8 cellular contexts compared by ENCODE assay signal in the genomic region with DNA sequence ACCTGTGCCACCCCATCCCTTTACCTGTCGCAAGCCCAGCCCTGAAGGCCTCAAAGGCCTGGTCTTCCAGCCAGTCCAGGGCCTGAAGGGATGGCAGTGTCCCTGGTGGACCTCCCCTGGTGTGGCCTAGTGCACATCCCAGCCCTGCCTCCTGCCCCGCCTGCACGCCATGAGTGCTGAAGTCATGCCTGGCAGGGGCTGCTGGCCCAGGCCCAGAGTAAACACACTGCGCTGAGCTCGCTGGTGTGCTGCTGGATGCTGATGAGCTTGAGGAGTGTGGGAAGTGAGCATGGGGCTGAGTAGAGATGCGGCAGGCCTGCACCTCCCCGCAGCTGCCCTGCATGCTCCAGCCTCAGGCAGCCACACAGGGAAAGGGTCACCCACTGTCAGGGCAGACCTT. TPM values are rescaled to one million over a fixed set of nuclear protein-coding genes. Genes with fewer than 3 reads are reported as not detected.
A peak's percentile ranks its signal among the peaks of the same experiment; 100 is the strongest.
DNase-seq lines count a peak whose midpoint lies in the region; ATAC-seq and TF ChIP-seq lines count a peak whose summit lies in the region.

No MANE protein-coding gene starts in this region.

- H3K4me1 Mint-ChIP-seq in naive thymus-derived CD4-positive, alpha-beta T cell: no peaks in the 10 kb centered on the region

- no peaks in the 10 kb centered on the region for H3K4me1 ChIP-seq in naive thymus-derived CD4-positive, alpha-beta T cell (ENCODE audit: control insufficient read depth in 2 of 2, insufficient read depth in 2 of 2, low read length in 2 of 2)

- DNase-seq in AG08396 (ENCODE audit: low spot score) (peak; percentile 91), NCI-H2029 (lab: John Stamatoyannopoulos, UW) (peak; percentile 75), coronary artery (ENCODE audit: low spot score) (peak; percentile 87), midbrain (lab: John Stamatoyannopoulos, UW) (peak; percentile 90)
- no peak for DNase-seq in naive thymus-derived CD4-positive, alpha-beta T cell

- POLR2A ChIA-PET in naive thymus-derived CD4-positive, alpha-beta T cell (lab: Charles Lee): no interaction called here

- intact Hi-C loops in naive thymus-derived CD4-positive, alpha-beta T cell (cut with micrococcal nuclease): no loop called here

- no peaks in the 10 kb centered on the region for H3K9me3 Mint-ChIP-seq in naive thymus-derived CD4-positive, alpha-beta T cell

- CTCF ChIA-PET in naive thymus-derived CD4-positive, alpha-beta T cell (lab: Charles Lee): no interaction called here

- H3K27ac ChIP-seq in coronary artery: peak overlapping the region; percentile 8 to 75
- no peak overlapping the region for H3K27ac ChIP-seq in naive thymus-derived CD4-positive, alpha-beta T cell (ENCODE audit: low read depth, low read length)

- H3K27me3 Mint-ChIP-seq in naive thymus-derived CD4-positive, alpha-beta T cell: peaks cover 0 to 4% (median 0%) of the 10 kb centered on the region in 5 donors

- no peak for TF ChIP-seq CTCF in coronary artery (IDR thresholded peaks at IDR 0.05)

- H3K36me3 Mint-ChIP-seq in naive thymus-derived CD4-positive, alpha-beta T cell: no peaks in the 10 kb centered on the region

- H3K27ac Mint-ChIP-seq in naive thymus-derived CD4-positive, alpha-beta T cell: no peak overlapping the region

- no peak for ATAC-seq in HG03469 (IDR thresholded peaks at IDR 0.05; ENCODE audit: unreplicated experiment)
- no peak for ATAC-seq in naive thymus-derived CD4-positive, alpha-beta T cell
- no peak for ATAC-seq in HG03520 (IDR thresholded peaks at IDR 0.05; ENCODE audit: unreplicated experiment)
- ATAC-seq in HG03460 (IDR thresholded peaks at IDR 0.05; ENCODE audit: unreplicated experiment): no peak

- H3K4me3 ChIP-seq in coronary artery: no peak overlapping the region
- no peak overlapping the region for H3K4me3 ChIP-seq in naive thymus-derived CD4-positive, alpha-beta T cell (ENCODE audit: low read length)

- no peaks in the 10 kb centered on the region for H3K36me3 ChIP-seq in naive thymus-derived CD4-positive, alpha-beta T cell (ENCODE audit: control insufficient read depth in 2 of 3, insufficient read depth in 3 of 3, low read length in 3 of 3)

- H3K4me3 Mint-ChIP-seq in naive thymus-derived CD4-positive, alpha-beta T cell: no peak overlapping the region

- H3K9me3 ChIP-seq in naive thymus-derived CD4-positive, alpha-beta T cell (ENCODE audit: control insufficient read depth in 2 of 3, low read length in 3 of 3): no peaks in the 10 kb centered on the region

- no peaks in the 10 kb centered on the region for H3K27me3 ChIP-seq in naive thymus-derived CD4-positive, alpha-beta T cell (ENCODE audit: control insufficient read depth in 2 of 2, insufficient read depth in 2 of 2, low read length in 2 of 2)

RNA-seq across cellular contexts. Expression of gene HTRA1, which starts 43.2 kb away (rescaled TPM):
- total RNA-seq in naive thymus-derived CD4-positive, alpha-beta T cell: under 1 TPM in 4 of 5 experiments, not detected in 1; 0.22 to 0.64 (median 0.40) TPM
- polyA plus RNA-seq in naive thymus-derived CD4-positive, alpha-beta T cell: not detected

RNA-seq across cellular contexts. Expression of gene ARMS2, which starts 50.1 kb away (rescaled TPM):
- total RNA-seq in naive thymus-derived CD4-positive, alpha-beta T cell: not detected
- polyA plus RNA-seq in naive thymus-derived CD4-positive, alpha-beta T cell: not detected

RNA-seq across cellular contexts. Expression of gene DMBT1, which starts 56.0 kb away (rescaled TPM):
- not detected for total RNA-seq in naive thymus-derived CD4-positive, alpha-beta T cell
- polyA plus RNA-seq in naive thymus-derived CD4-positive, alpha-beta T cell: not detected

Comparison
In these comparisons a context has a peak if more than half of its experiments do, and no peak if none do; other contexts are left out.
1. DNase-seq: peak in AG08396 (single experiment), NCI-H2029 (single experiment), coronary artery (single experiment) and midbrain (single experiment); none in naive thymus-derived CD4-positive, alpha-beta T cell (0 of 9).